ENCODE assay signal across 8 cellular contexts in genomic region chr10:34638405-34639054, GRCh38.
A peak's percentile ranks its signal among the peaks of the same experiment; 100 is the strongest.
DNase-seq lines count a peak whose midpoint lies in the region; ATAC-seq and TF ChIP-seq lines count a peak whose summit lies in the region.

No MANE protein-coding gene starts in this region.

- H3K4me3 ChIP-seq in KMS-11 (IDR thresholded peaks at IDR 0.05; ENCODE audit: insufficient read depth, low read depth, low read length) (no peak overlapping the region), aorta (ENCODE audit: low read length in 2 of 2) (no peak overlapping the region)

- H3K36me3 Mint-ChIP-seq in activated naive CD4-positive, alpha-beta T cell treated with anti-CD3 and anti-CD28 coated beads, Interleukin-2, amount 10 ng/mL, durations not matched to agents 7 days and 5 days, result no peaks in the 10 kb centered on the region
- H3K36me3 Mint-ChIP-seq in glutamatergic neuron (ENCODE audit: unreplicated experiment), result no peaks in the 10 kb centered on the region
- H3K36me3 Mint-ChIP-seq in progenitor cell of endocrine pancreas (ENCODE audit: insufficient read depth), result peaks cover 7% of the 10 kb centered on the region

- no peaks in the 10 kb centered on the region for H3K4me1 Mint-ChIP-seq in activated naive CD4-positive, alpha-beta T cell treated with anti-CD3 and anti-CD28 coated beads, Interleukin-2, amount 10 ng/mL, durations not matched to agents 7 days and 5 days
- H3K4me1 Mint-ChIP-seq in glutamatergic neuron (ENCODE audit: low read depth, unreplicated experiment), result peaks cover 30% of the 10 kb centered on the region
- peaks cover 31% of the 10 kb centered on the region for H3K4me1 Mint-ChIP-seq in progenitor cell of endocrine pancreas (ENCODE audit: low read depth)

- H3K9me3 Mint-ChIP-seq in activated naive CD4-positive, alpha-beta T cell treated with anti-CD3 and anti-CD28 coated beads, Interleukin-2, amount 10 ng/mL, durations not matched to agents 7 days and 5 days, result no peaks in the 10 kb centered on the region
- H3K9me3 Mint-ChIP-seq in glutamatergic neuron (ENCODE audit: unreplicated experiment) (peaks cover 5% of the 10 kb centered on the region), progenitor cell of endocrine pancreas (ENCODE audit: low read depth) (no peaks in the 10 kb centered on the region)

- H3K9ac ChIP-seq in KMS-11, result peak overlapping the region; percentile 57

- H3K79me2 ChIP-seq in KMS-11 (ENCODE audit: insufficient read depth, low read depth), result peaks cover 12% of the 10 kb centered on the region; the same call in 1 of the 2 replicates

- ATAC-seq in GM18868 (IDR thresholded peaks at IDR 0.05; ENCODE audit: unreplicated experiment), result peak; percentile 39
- ATAC-seq in aorta (ENCODE audit: low FRiP score), result peak; percentile 92

- H3K4me2 ChIP-seq in KMS-11, result peak overlapping the region; percentile 76

- CTCF ChIA-PET in activated naive CD4-positive, alpha-beta T cell treated with anti-CD3 and anti-CD28 coated beads, Interleukin-2, amount 10 ng/mL, durations not matched to agents 7 days and 5 days (lab: Charles Lee), result interaction anchor here (0.5 to 2.8 kb wide), 29 partner anchors 9 to 1447 kb away, joined by 3 to 14 read pairs (median 4); no protein-coding TSS in a partner anchor

- 0 out of 2 replicates have a peak, but pooled peaks cover 3% of the 10 kb centered on the region for H4K20me1 ChIP-seq in KMS-11 (ENCODE audit: insufficient read depth)

- 11 to 15% methylated on average over 4 of the region's 4 CpGs for WGBS in aorta, 2 donors

- no peak overlapping the region for H3K27ac Mint-ChIP-seq in activated naive CD4-positive, alpha-beta T cell treated with anti-CD3 and anti-CD28 coated beads, Interleukin-2, amount 10 ng/mL, durations not matched to agents 7 days and 5 days
- H3K27ac Mint-ChIP-seq in glutamatergic neuron (ENCODE audit: unreplicated experiment), result no peak overlapping the region
- H3K27ac Mint-ChIP-seq in progenitor cell of endocrine pancreas, result peak overlapping the region; percentile 50

- no peak overlapping the region for H3K4me3 Mint-ChIP-seq in activated naive CD4-positive, alpha-beta T cell treated with anti-CD3 and anti-CD28 coated beads, Interleukin-2, amount 10 ng/mL, durations not matched to agents 7 days and 5 days
- H3K4me3 Mint-ChIP-seq in glutamatergic neuron (ENCODE audit: unreplicated experiment), result no peak overlapping the region
- H3K4me3 Mint-ChIP-seq in progenitor cell of endocrine pancreas (ENCODE audit: low read depth), result no peak overlapping the region

- H3K27ac ChIP-seq in KMS-11 (peak overlapping the region; percentile 82), aorta (ENCODE audit: low read depth in 1 of 2, low read length in 2 of 2) (no peak overlapping the region)

- intact Hi-C loops in aorta (cut with DNase I), result loop anchor here (2.0 to 10.0 kb wide), 7 partner anchors 114 to 1446 kb away; partner anchors contain the start of gene NRP1 (in 1 of the 2)

- no peak overlapping the region for H2AFZ ChIP-seq in KMS-11 (ENCODE audit: low read depth)

- H3K4me1 ChIP-seq in KMS-11 (ENCODE audit: low read depth, poor library complexity, severe bottlenecking) (peaks cover 39% of the 10 kb centered on the region), aorta (ENCODE audit: control insufficient read depth in 1 of 2, insufficient read depth in 2 of 2, low read length in 2 of 2) (no peaks in the 10 kb centered on the region)

- TF ChIP-seq CTCF in KMS-11 (conservative IDR thresholded peaks at IDR 0.05; ENCODE audit: low read depth, low read length) (peak; percentile 99), glutamatergic neuron (IDR thresholded peaks at IDR 0.05; ENCODE audit: partially characterized antibody, unreplicated experiment) (peak; percentile 97), progenitor cell of endocrine pancreas (IDR thresholded peaks at IDR 0.05; ENCODE audit: unreplicated experiment) (peak; percentile 94)

- peaks cover 3% of the 10 kb centered on the region for H3K27me3 Mint-ChIP-seq in activated naive CD4-positive, alpha-beta T cell treated with anti-CD3 and anti-CD28 coated beads, Interleukin-2, amount 10 ng/mL, durations not matched to agents 7 days and 5 days
- peaks cover 4% of the 10 kb centered on the region for H3K27me3 Mint-ChIP-seq in glutamatergic neuron (ENCODE audit: unreplicated experiment)
- no peaks in the 10 kb centered on the region for H3K27me3 Mint-ChIP-seq in progenitor cell of endocrine pancreas

- no peaks in the 10 kb centered on the region for H3K27me3 ChIP-seq in KMS-11 (ENCODE audit: insufficient read depth, low read depth)
- H3K27me3 ChIP-seq in aorta (ENCODE audit: control insufficient read depth in 1 of 2, insufficient read depth in 2 of 2, low read length in 1 of 2), result no peaks in the 10 kb centered on the region

- H3K36me3 ChIP-seq in KMS-11 (ENCODE audit: insufficient read depth) (no peaks in the 10 kb centered on the region), aorta (ENCODE audit: control insufficient read depth in 1 of 2, insufficient read depth in 2 of 2, low read length in 1 of 2) (no peaks in the 10 kb centered on the region)

- DNase-seq in AML-193 (lab: John Stamatoyannopoulos, UW), result peak; percentile 50 to 58
- peak; percentile 68 for DNase-seq in SK-N-DZ (ENCODE audit: low spot score)
- peak; percentile 77 for DNase-seq in activated naive CD4-positive, alpha-beta T cell treated with anti-CD3 and anti-CD28 coated beads, Interleukin-2, amount 10 ng/mL, durations not matched to agents 7 days and 5 days
- DNase-seq in glutamatergic neuron, result peak; percentile 85
- peak; percentile 69 for DNase-seq in progenitor cell of endocrine pancreas (ENCODE audit: low spot score, unreplicated experiment)
- DNase-seq in aorta, result peak; percentile 89 to 92

- no peaks in the 10 kb centered on the region for H3K9me3 ChIP-seq in aorta (ENCODE audit: control insufficient read depth, low read length)
